Comparison of ENCODE assay signal across 24 cellular contexts in genomic region chr21:39353295-39353694, GRCh38. TPM values are rescaled to one million over a fixed set of nuclear protein-coding genes. Genes with fewer than 3 reads are reported as not detected.
DNase-seq lines count a peak whose midpoint lies in the region; ATAC-seq, FAIRE-seq and TF ChIP-seq lines count a peak whose summit lies in the region.
"Had no signal": no experiment of that assay in that cellular context is flagged by ENCODE, and none has a peak within 500 bp of the region (broad histone marks: within the 10 kb centered on the region; RNA-seq: fewer than 3 reads in every experiment).

No MANE protein-coding gene starts in this region.

- H3K4me1 ChIP-seq in HEK293 (ENCODE audit: control insufficient read depth, insufficient read depth, low read length) = 0 out of 2 replicates have a peak, but pooled peaks cover 3% of the 10 kb centered on the region
- no peaks in the 10 kb centered on the region for H3K4me1 ChIP-seq in astrocyte (ENCODE audit: insufficient read depth, low read length)
- H3K4me1 ChIP-seq: SJCRH30 had no signal

- no peak overlapping the region for H3K27ac Mint-ChIP-seq in astrocyte (ENCODE audit: unreplicated experiment)
- H3K27ac Mint-ChIP-seq in T-helper 17 cell = no peak overlapping the region
- H3K27ac Mint-ChIP-seq: CD4-positive, alpha-beta T cell had no signal

- H3K9me3 ChIP-seq in HEK293 (ENCODE audit: control insufficient read depth, insufficient read depth, low read depth, low read length) (peaks cover 2% of the 10 kb centered on the region; the same call in 1 of the 2 replicates), astrocyte (ENCODE audit: insufficient read depth, low read depth, low read length) (no peaks in the 10 kb centered on the region), T-helper 17 cell (ENCODE audit: control insufficient read depth, low read length, poor library complexity, severe bottlenecking) (no peaks in the 10 kb centered on the region)
- H3K9me3 ChIP-seq: BLaER1, Peyer's patch, SJCRH30 had no signal

- H3K27me3 ChIP-seq in astrocyte (ENCODE audit: insufficient read depth, low read length) = no peaks in the 10 kb centered on the region
- H3K27me3 ChIP-seq: BLaER1, Peyer's patch, SJCRH30 had no signal

- H3K27ac ChIP-seq in HEK293 (ENCODE audit: extremely low read depth, low read depth, low read length) (no peak overlapping the region), astrocyte (ENCODE audit: low read depth, low read length) (no peak overlapping the region)
- H3K27ac ChIP-seq: BLaER1, Peyer's patch, SJCRH30 had no signal

- no peak for FAIRE-seq in astrocyte (lab: Jason Lieb, UNC)
- FAIRE-seq: GM12891, HepG2 had no signal

- H4K20me1 ChIP-seq in astrocyte (ENCODE audit: insufficient read depth, low read length) = peaks cover 1% of the 10 kb centered on the region

- no peak overlapping the region for H3K9ac ChIP-seq in astrocyte (ENCODE audit: low read length)
- H3K9ac ChIP-seq: BLaER1 had no signal

- ATAC-seq in GM19397 (IDR thresholded peaks at IDR 0.05; ENCODE audit: unreplicated experiment) (no peak), GM21529 (IDR thresholded peaks at IDR 0.05; ENCODE audit: unreplicated experiment) (no peak), T-helper 17 cell (no peak), HG03442 (IDR thresholded peaks at IDR 0.05; ENCODE audit: unreplicated experiment) (no peak)
- ATAC-seq: HepG2 had no signal

- no peaks in the 10 kb centered on the region for H3K4me1 Mint-ChIP-seq in astrocyte (ENCODE audit: low read depth, unreplicated experiment)
- H3K4me1 Mint-ChIP-seq in T-helper 17 cell = peaks cover 4% of the 10 kb centered on the region

- H3K9me3 Mint-ChIP-seq in astrocyte (ENCODE audit: unreplicated experiment) = no peaks in the 10 kb centered on the region
- H3K9me3 Mint-ChIP-seq: CD4-positive, alpha-beta T cell had no signal

- POLR2A ChIA-PET in HEK293 (lab: Yijun Ruan, JAX) = no interaction called here

- peak; percentile 14 for DNase-seq in astrocyte (ENCODE audit: low read depth)
- DNase-seq in fibroblast of mammary gland (ENCODE audit: low read depth) = peak; percentile 36
- DNase-seq in T-helper 17 cell = no peak
- DNase-seq: CD4-positive, alpha-beta T cell; COR-L47; DMS79; GOT3; KG1; MV-4-11; NCI-H1105 treated with DMSO at 0.1 percent for 48 hours; NCI-H1694; NCI-H2081; NCI-H2171 treated with DMSO at 0.1 percent for 48 hours; NCI-H524 treated with DMSO at 0.1 percent for 48 hours; NCI-H82; Peyer's patch; SJCRH30 had no signal

- H3K36me3 ChIP-seq in HEK293 (ENCODE audit: control insufficient read depth in 2 of 2, insufficient read depth in 1 of 2, low read length in 2 of 2) = no peaks in the 10 kb centered on the region
- H3K36me3 ChIP-seq in astrocyte (ENCODE audit: insufficient read depth, low read length) = no peaks in the 10 kb centered on the region
- H3K36me3 ChIP-seq: BLaER1, Peyer's patch, SJCRH30 had no signal

- H3K79me2 ChIP-seq in astrocyte (ENCODE audit: insufficient read depth, low read length) = peaks cover 2% of the 10 kb centered on the region

- CTCF ChIA-PET in HEK293 (lab: Yijun Ruan, JAX) = interaction anchor here (0.6 kb wide), 1 partner anchor 88 kb away, joined by 4 read pairs; no protein-coding TSS in a partner anchor

- H3K4me2 ChIP-seq in astrocyte (ENCODE audit: low read length) = no peak overlapping the region
- H3K4me2 ChIP-seq: BLaER1 had no signal

- H2AFZ ChIP-seq in astrocyte (ENCODE audit: low read depth, low read length) = no peak overlapping the region

- H3K27me3 Mint-ChIP-seq in astrocyte (ENCODE audit: low read depth, unreplicated experiment) (no peaks in the 10 kb centered on the region), T-helper 17 cell (peaks cover 32% of the 10 kb centered on the region)

- no peak overlapping the region for H3K4me3 Mint-ChIP-seq in astrocyte (ENCODE audit: unreplicated experiment)
- H3K4me3 Mint-ChIP-seq in T-helper 17 cell = no peak overlapping the region
- H3K4me3 Mint-ChIP-seq: CD4-positive, alpha-beta T cell had no signal

- H3K36me3 Mint-ChIP-seq in astrocyte (ENCODE audit: low read depth, unreplicated experiment) (no peaks in the 10 kb centered on the region), T-helper 17 cell (ENCODE audit: low read depth) (peaks cover 5% of the 10 kb centered on the region)

- TF ChIP-seq CTCF in HEK293 (tag by site-specific recombination; IDR thresholded peaks at IDR 0.05) (no peak), astrocyte (IDR thresholded peaks at IDR 0.05; ENCODE audit: insufficient read depth, low read depth, low read length) (no peak), fibroblast of mammary gland (conservative IDR thresholded peaks at IDR 0.05; ENCODE audit: control insufficient read depth, insufficient read depth, low read depth, low read length) (no peak)

- H3K4me3 ChIP-seq in HEK293 (ENCODE audit: low read depth, low read length) = no peak overlapping the region
- H3K4me3 ChIP-seq in astrocyte (ENCODE audit: insufficient read depth, low read depth, low read length) = no peak overlapping the region
- H3K4me3 ChIP-seq in fibroblast of mammary gland (ENCODE audit: control insufficient read depth, low read depth, low read length) = no peak overlapping the region
- H3K4me3 ChIP-seq: BLaER1, Peyer's patch, SJCRH30 had no signal

TF ChIP-seq in HEK293, 187 proteins besides CTCF, POLR2A, EP300 and RAD21:
- TF ChIP-seq SETDB1 (IDR thresholded peaks at IDR 0.05; ENCODE audit: insufficient read length, low read length) = peak; percentile 68
- no peak for TF ChIP-seq ZNF311 (tag by site-specific recombination; IDR thresholded peaks at IDR 0.05; ENCODE audit: borderline replicate concordance)
- TF ChIP-seq, protein P1, sequence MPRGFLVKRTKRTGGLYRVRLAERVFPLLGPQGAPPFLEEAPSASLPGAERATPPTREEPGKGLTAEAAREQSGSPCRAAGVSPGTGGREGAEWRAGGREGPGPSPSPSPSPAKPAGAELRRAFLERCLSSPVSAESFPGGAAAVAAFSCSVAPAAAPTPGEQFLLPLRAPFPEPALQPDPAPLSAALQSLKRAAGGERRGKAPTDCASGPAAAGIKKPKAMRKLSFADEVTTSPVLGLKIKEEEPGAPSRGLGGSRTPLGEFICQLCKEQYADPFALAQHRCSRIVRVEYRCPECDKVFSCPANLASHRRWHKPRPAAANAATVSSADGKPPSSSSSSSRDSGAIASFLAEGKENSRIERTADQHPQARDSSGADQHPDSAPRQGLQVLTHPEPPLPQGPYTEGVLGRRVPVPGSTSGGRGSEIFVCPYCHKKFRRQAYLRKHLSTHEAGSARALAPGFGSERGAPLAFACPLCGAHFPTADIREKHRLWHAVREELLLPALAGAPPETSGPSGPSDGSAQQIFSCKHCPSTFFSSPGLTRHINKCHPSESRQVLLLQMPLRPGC (tag by site-specific recombination; IDR thresholded peaks at IDR 0.05) = no peak

RNA-seq across cellular contexts. Expression of gene HMGN1, which starts 4.4 kb away (rescaled TPM):
- 259 and 272 TPM in 2 replicates for total RNA-seq in astrocyte
- total RNA-seq in T-helper 17 cell = 100 to 1,000 TPM; 183 to 231 TPM

RNA-seq across cellular contexts. Expression of gene BRWD1, which starts 39.9 kb away (rescaled TPM):
- total RNA-seq in astrocyte = 28.0 and 28.1 TPM in 2 replicates
- total RNA-seq in T-helper 17 cell = 10 to 100 TPM; 71.9 to 81.6 TPM

Comparison
In these comparisons a context has a peak if more than half of its experiments do, and no peak if none do; other contexts are left out.
1. DNase-seq: peak in astrocyte (single experiment) and fibroblast of mammary gland (single experiment); none in T-helper 17 cell (0 of 3).